Comparison of ENCODE assay signal across 1 cellular context in the genomic region with DNA sequence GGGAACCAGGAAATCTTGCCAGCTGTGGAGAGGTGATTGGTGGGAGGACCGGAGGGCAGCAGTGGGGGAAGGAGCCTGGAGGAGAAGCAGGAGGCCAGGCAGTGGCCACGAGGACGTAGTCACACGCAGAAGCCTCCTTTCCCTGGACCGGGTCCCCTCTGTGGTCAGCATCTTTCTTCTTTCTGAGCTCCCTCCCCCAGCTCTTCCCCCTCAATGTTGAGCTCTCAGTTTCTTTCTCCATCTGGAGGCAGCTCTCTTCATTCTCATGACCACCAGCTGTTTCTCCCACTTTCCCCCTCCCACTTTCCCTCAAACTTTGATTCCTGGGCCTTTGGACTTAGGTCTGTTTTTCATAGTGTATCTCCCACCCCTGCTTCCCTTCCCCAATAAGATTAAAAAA.
TF ChIP-seq lines count a peak whose summit lies in the region.

No MANE protein-coding gene starts in this region.

TF ChIP-seq in H1, 55 proteins besides CTCF, POLR2A, EP300 and RAD21 (continued from another document):
- TF ChIP-seq RFX5 (IDR thresholded peaks at IDR 0.05; ENCODE audit: borderline replicate concordance, low read depth, low read length), result no peak
- TF ChIP-seq TBP (IDR thresholded peaks at IDR 0.05; ENCODE audit: low read depth, low read length), result no peak
- TF ChIP-seq, protein P1, sequence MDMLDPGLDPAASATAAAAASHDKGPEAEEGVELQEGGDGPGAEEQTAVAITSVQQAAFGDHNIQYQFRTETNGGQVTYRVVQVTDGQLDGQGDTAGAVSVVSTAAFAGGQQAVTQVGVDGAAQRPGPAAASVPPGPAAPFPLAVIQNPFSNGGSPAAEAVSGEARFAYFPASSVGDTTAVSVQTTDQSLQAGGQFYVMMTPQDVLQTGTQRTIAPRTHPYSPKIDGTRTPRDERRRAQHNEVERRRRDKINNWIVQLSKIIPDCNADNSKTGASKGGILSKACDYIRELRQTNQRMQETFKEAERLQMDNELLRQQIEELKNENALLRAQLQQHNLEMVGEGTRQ (IDR thresholded peaks at IDR 0.05; ENCODE audit: low read length), result no peak
- TF ChIP-seq SIRT6 (IDR thresholded peaks at IDR 0.05; ENCODE audit: low read length), result no peak
- TF ChIP-seq BCL11A (IDR thresholded peaks at IDR 0.05; ENCODE audit: low read depth in 2 of 2, low read length in 2 of 2), result no peak
- TF ChIP-seq TEAD4 (IDR thresholded peaks at IDR 0.05; ENCODE audit: low read depth, low read length), result no peak
- no peak for TF ChIP-seq CHD1 (IDR thresholded peaks at IDR 0.05; ENCODE audit: low read depth, low read length)
- no peak for TF ChIP-seq CEBPB (IDR thresholded peaks at IDR 0.05; ENCODE audit: low read depth, low read length)
- TF ChIP-seq SIX5 (IDR thresholded peaks at IDR 0.05; ENCODE audit: low read depth, low read length), result no peak
- no peak for TF ChIP-seq TCF12 (IDR thresholded peaks at IDR 0.05; ENCODE audit: low read depth, low read length)
- TF ChIP-seq CBX8 (IDR thresholded peaks at IDR 0.05; ENCODE audit: borderline replicate concordance, low read depth, low read length), result no peak
- no peak for TF ChIP-seq HDAC2 (IDR thresholded peaks at IDR 0.05; ENCODE audit: borderline replicate concordance in 1 of 2, low read depth in 2 of 2, low read length in 2 of 2)
- no peak for TF ChIP-seq SP2 (IDR thresholded peaks at IDR 0.05; ENCODE audit: low read length)
- no peak for TF ChIP-seq CHD2 (IDR thresholded peaks at IDR 0.05; ENCODE audit: low read length)
